ENCODE assay signal across 27 cellular contexts in the genomic region with DNA sequence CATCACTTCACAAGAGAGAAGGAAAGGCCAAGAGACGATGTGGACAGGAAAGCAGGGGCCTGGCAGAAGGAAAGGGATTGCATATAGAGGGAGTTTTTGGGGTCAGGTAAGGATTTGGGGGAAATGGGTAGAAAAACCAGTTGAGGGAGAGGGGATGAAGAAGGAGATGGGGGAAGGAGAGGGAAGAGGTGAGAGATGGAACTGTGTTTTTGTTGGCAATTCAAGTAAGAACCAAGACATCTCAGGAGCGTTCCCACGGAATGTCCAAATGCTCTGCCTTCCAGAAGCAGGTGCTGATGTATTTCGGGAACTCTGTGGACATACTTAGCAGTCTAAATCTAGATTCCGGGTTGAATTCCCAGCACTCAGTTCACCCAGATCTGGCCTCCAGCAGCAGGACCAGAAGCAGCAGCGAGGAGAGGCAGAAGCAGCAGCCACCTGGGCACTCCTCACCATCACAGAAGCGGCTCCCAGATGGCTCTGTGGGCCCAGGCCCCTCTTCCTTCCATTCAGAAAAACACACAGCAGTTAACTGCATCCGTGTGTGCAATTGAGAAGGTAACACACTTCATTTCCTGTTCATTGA.
DNase-seq lines count a peak whose midpoint lies in the region; ATAC-seq, FAIRE-seq and TF ChIP-seq lines count a peak whose summit lies in the region.
"Had no signal": no experiment of that assay in that cellular context is flagged by ENCODE, and none has a peak within 500 bp of the region (broad histone marks: within the 10 kb centered on the region; RNA-seq: fewer than 3 reads in every experiment).

No MANE protein-coding gene starts in this region.

- intact Hi-C loops in HepG2 (cut with micrococcal nuclease; ENCODE audit: unreplicated experiment): no loop called here
- intact Hi-C loops in right lobe of liver (cut with DNase I): no loop called here

- H3F3A ChIP-seq in GM23248 (ENCODE audit: insufficient read depth): no peaks in the 10 kb centered on the region

- CTCF ChIA-PET in HepG2 (lab: Yijun Ruan, JAX; ENCODE audit: low intra/inter-chr PET ratio, low total read pairs) (no interaction called here), H1 (lab: Charles Lee; ENCODE audit: partially characterized antibody) (no interaction called here)

- POLR2A ChIA-PET in HepG2 (lab: Yijun Ruan, JAX): no interaction called here
- POLR2A ChIA-PET in H1 (lab: Charles Lee; ENCODE audit: partially characterized antibody): no interaction called here

- no peak for FAIRE-seq in HepG2 (lab: Jason Lieb, UNC)
- FAIRE-seq in H1 (lab: Jason Lieb, UNC): no peak
- no peak for FAIRE-seq in GM19239 (lab: Jason Lieb, UNC)
- FAIRE-seq: A549, D721Med, GM12878, HTR-8/SVneo, RCC 7860 had no signal

- no peaks in the 10 kb centered on the region for H3K79me1 ChIP-seq in H1 (ENCODE audit: low read depth, low read length)
- peaks cover 2% of the 10 kb centered on the region for H3K79me1 ChIP-seq in neuronal stem cell (ENCODE audit: low read depth, low read length)

- H2BK12ac ChIP-seq in H1 (ENCODE audit: low read depth, low read length): no peak overlapping the region
- H2BK12ac ChIP-seq in neuronal stem cell (ENCODE audit: low read length): no peak overlapping the region

- H3K9ac ChIP-seq in HepG2 (ENCODE audit: insufficient read depth, low read depth, low read length) (no peak overlapping the region), H1 (replicated peaks in 1 of 4; ENCODE audit: extremely low read depth in 1 of 4, low read depth in 3 of 4, low read length in 3 of 4) (no peak overlapping the region), neuronal stem cell (ENCODE audit: low read depth, low read length, poor library complexity) (no peak overlapping the region), GM23248 (no peak overlapping the region)
- H3K9ac ChIP-seq: BLaER1 treated with 17β-estradiol and CSF1 and Interleukin-3, amounts not matched to agents 10 nM and 100 nM had no signal

- H4K5ac ChIP-seq in H1 (ENCODE audit: insufficient read length, low read depth, low read length): no peak overlapping the region

- H3K14ac ChIP-seq in H1 (ENCODE audit: insufficient read length) (no peak overlapping the region), neuronal stem cell (ENCODE audit: low read length) (no peak overlapping the region)

- H3K23me2 ChIP-seq in H1 (ENCODE audit: low read depth, low read length): no peaks in the 10 kb centered on the region

- H2BK5ac ChIP-seq in H1 (ENCODE audit: low read depth, low read length): no peak overlapping the region
- H2BK5ac ChIP-seq in neuronal stem cell (ENCODE audit: low read length): no peak overlapping the region

- H3K4me2 ChIP-seq in HepG2 (ENCODE audit: low read depth, low read length) (no peak overlapping the region), H1 (ENCODE audit: insufficient read depth in 1 of 2, low read depth in 2 of 2, low read length in 2 of 2) (no peak overlapping the region), neuronal stem cell (ENCODE audit: insufficient read depth, low read length, poor library complexity, severe bottlenecking) (no peak overlapping the region), GM23248 (ENCODE audit: unreplicated experiment) (no peak overlapping the region)
- H3K4me2 ChIP-seq: A549; BLaER1 treated with 17β-estradiol and CSF1 and Interleukin-3, amounts not matched to agents 10 nM and 100 nM had no signal

- no peaks in the 10 kb centered on the region for H3K9me2 ChIP-seq in GM23248 (ENCODE audit: insufficient read depth)

- H4K91ac ChIP-seq in H1 (replicated peaks; ENCODE audit: insufficient read length, low read length) (no peak overlapping the region), neuronal stem cell (ENCODE audit: low read depth, low read length, poor library complexity) (no peak overlapping the region)

- H3K79me2 ChIP-seq in HepG2 (ENCODE audit: insufficient read depth, low read length): no peaks in the 10 kb centered on the region
- H3K79me2 ChIP-seq in H1 (ENCODE audit: control insufficient read depth in 1 of 2, insufficient read depth in 2 of 2, low read length in 2 of 2): no peaks in the 10 kb centered on the region
- H3K79me2 ChIP-seq in GM23248 (ENCODE audit: insufficient read depth): no peaks in the 10 kb centered on the region

- H3K4ac ChIP-seq in H1 (replicated peaks; ENCODE audit: insufficient read length, low read depth, low read length) (no peak overlapping the region), neuronal stem cell (ENCODE audit: low read length) (no peak overlapping the region)

- no peak for TF ChIP-seq EP300 in HepG2 (IDR thresholded peaks at IDR 0.05; ENCODE audit: low read depth in 2 of 2, low read length in 2 of 2)
- no peak for TF ChIP-seq EP300 in HepG2 (CRISPR knock-in tag; IDR thresholded peaks at IDR 0.05; ENCODE audit: borderline replicate concordance)
- no peak for TF ChIP-seq EP300 in H1 (IDR thresholded peaks at IDR 0.05; ENCODE audit: borderline replicate concordance in 1 of 2, low read depth in 2 of 2, low read length in 2 of 2)

- TF ChIP-seq RAD21 in HepG2 (CRISPR knock-in tag; IDR thresholded peaks at IDR 0.05): no peak
- TF ChIP-seq RAD21 in H1 (IDR thresholded peaks at IDR 0.05 in 1 of 2, conservative IDR thresholded peaks at IDR 0.05 in 1 of 2; ENCODE audit: low read depth in 2 of 2, low read length in 2 of 2): no peak

- H3K9me3 ChIP-seq in HepG2 (ENCODE audit: low read length) (no peaks in the 10 kb centered on the region), right lobe of liver (no peaks in the 10 kb centered on the region), H1 (ENCODE audit: insufficient read depth in 2 of 2, low read depth in 1 of 2, low read length in 1 of 2) (peaks cover 0 to 10% of the 10 kb centered on the region in 2 experiments; a peak in 1 of 4 replicates), neuronal stem cell (replicated peaks in 1 of 2; ENCODE audit: control insufficient read depth in 2 of 2, insufficient read depth in 1 of 2, low read depth in 1 of 2, low read length in 2 of 2) (no peaks in the 10 kb centered on the region), GM23248 (ENCODE audit: low read depth) (no peaks in the 10 kb centered on the region)
- H3K9me3 ChIP-seq: A549 had no signal

- no peak; the same call in 2 of the 3 replicates for ATAC-seq in HepG2
- ATAC-seq in right lobe of liver: no peak
- ATAC-seq: GM12878 had no signal

- H2BK15ac ChIP-seq in H1 (ENCODE audit: low read length) (no peak overlapping the region), neuronal stem cell (ENCODE audit: low read length) (no peak overlapping the region)

- no peak for DNase-seq in HepG2 (ENCODE audit: low spot score)
- DNase-seq in right lobe of liver: no peak
- no peak for DNase-seq in H1 (ENCODE audit: low read depth in 1 of 2, low spot score in 2 of 2)
- DNase-seq in neuronal stem cell (ENCODE audit: low spot score): no peak
- DNase-seq in GM19239 (ENCODE audit: insufficient read length, low spot score): no peak
- no peak for DNase-seq in stimulated activated naive CD4-positive, alpha-beta T cell (lab: John Stamatoyannopoulos, UW)
- no peak for DNase-seq in GM23248
- DNase-seq: AML-193; CD4-positive, alpha-beta T cell; GDM1; GOT3; HCEC 1CT; KBM-7; MV-4-11; NCI-H1105; NCI-H1436 treated with DMSO at 0.1 percent for 48 hours; NCI-H187 treated with DMSO at 0.1 percent for 48 hours; NCI-H2227 treated with DMSO at 0.1 percent for 48 hours; NCI-H510A; SIG-M5 had no signal

- H4K20me1 ChIP-seq in HepG2 (ENCODE audit: insufficient read depth, low read length) (no peaks in the 10 kb centered on the region), H1 (replicated peaks in 1 of 2; ENCODE audit: control insufficient read depth in 1 of 2, insufficient read depth in 2 of 2, low read length in 2 of 2) (no peaks in the 10 kb centered on the region), GM23248 (ENCODE audit: insufficient read depth) (no peaks in the 10 kb centered on the region)
- H4K20me1 ChIP-seq: BLaER1 treated with 17β-estradiol and CSF1 and Interleukin-3, amounts not matched to agents 10 nM and 100 nM had no signal

- no peak overlapping the region for H4K8ac ChIP-seq in H1 (ENCODE audit: extremely low read depth, insufficient read depth, low read length)
- H4K8ac ChIP-seq in neuronal stem cell (ENCODE audit: low read depth, low read length): no peak overlapping the region

- H3K56ac ChIP-seq in H1 (replicated peaks; ENCODE audit: insufficient read length, low read depth, low read length): no peak overlapping the region

- H3K36me3 ChIP-seq in HepG2 (replicated peaks in 1 of 2; ENCODE audit: control insufficient read depth in 1 of 2, insufficient read depth in 2 of 2, low read length in 2 of 2) (no peaks in the 10 kb centered on the region), right lobe of liver (no peaks in the 10 kb centered on the region), H1 (ENCODE audit: control insufficient read depth in 2 of 4, insufficient read depth in 4 of 4, low read length in 3 of 4) (peaks cover 0 to 2% (median 0%) of the 10 kb centered on the region in 4 experiments; a peak in 1 of 8 replicates), neuronal stem cell (replicated peaks in 1 of 2; ENCODE audit: control insufficient read depth in 2 of 2, insufficient read depth in 2 of 2, low read length in 2 of 2) (no peaks in the 10 kb centered on the region), GM23248 (ENCODE audit: low read depth) (no peaks in the 10 kb centered on the region)
- H3K36me3 ChIP-seq: BLaER1 treated with 17β-estradiol and CSF1 and Interleukin-3, amounts not matched to agents 10 nM and 100 nM had no signal

- no peak for TF ChIP-seq POLR2A in HepG2 (IDR thresholded peaks at IDR 0.05; ENCODE audit: insufficient read depth in 1 of 2, low read depth in 2 of 2, low read length in 2 of 2)
- no peak for TF ChIP-seq POLR2A in right lobe of liver (IDR thresholded peaks at IDR 0.05)
- TF ChIP-seq POLR2A in H1 (IDR thresholded peaks at IDR 0.05; ENCODE audit: control extremely low read depth in 1 of 2, low read depth in 2 of 2, low read length in 2 of 2): no peak

- no peak overlapping the region for H3K18ac ChIP-seq in H1 (ENCODE audit: extremely low read depth, low read length)
- H3K18ac ChIP-seq in neuronal stem cell (ENCODE audit: low read length): no peak overlapping the region

- H2BK20ac ChIP-seq in H1 (ENCODE audit: low read length): no peak overlapping the region

- H3K27me3 ChIP-seq in HepG2 (ENCODE audit: control insufficient read depth in 1 of 2, insufficient read depth in 2 of 2, low read length in 2 of 2) (peaks cover 0 to 11% of the 10 kb centered on the region in 2 experiments; a peak in 1 of 5 replicates), right lobe of liver (no peaks in the 10 kb centered on the region), H1 (replicated peaks in 1 of 4; ENCODE audit: control insufficient read depth in 3 of 4, extremely low read depth in 1 of 4, insufficient read depth in 3 of 4, low read length in 3 of 4) (no peaks in the 10 kb centered on the region), neuronal stem cell (ENCODE audit: control insufficient read depth in 3 of 3, insufficient read depth in 3 of 3, low read depth in 1 of 3, low read length in 3 of 3) (peaks cover 0 to 8% (median 0%) of the 10 kb centered on the region in 3 experiments), GM23248 (replicated peaks; ENCODE audit: insufficient read depth) (0 out of 2 replicates have a peak, but pooled peaks cover under 1% of the 10 kb centered on the region)
- H3K27me3 ChIP-seq: BLaER1 treated with 17β-estradiol and CSF1 and Interleukin-3, amounts not matched to agents 10 nM and 100 nM had no signal

- no peak overlapping the region for H3K4me3 ChIP-seq in HepG2 (replicated peaks in 1 of 3; ENCODE audit: insufficient read depth in 1 of 3, low read depth in 2 of 3, low read length in 3 of 3)
- H3K4me3 ChIP-seq in right lobe of liver: no peak overlapping the region
- H3K4me3 ChIP-seq in H1 (ENCODE audit: extremely low read depth in 1 of 4, insufficient read depth in 2 of 4, low read depth in 3 of 4, low read length in 4 of 4): no peak overlapping the region
- H3K4me3 ChIP-seq in neuronal stem cell (ENCODE audit: low read length in 2 of 2): no peak overlapping the region
- no peak overlapping the region for H3K4me3 ChIP-seq in GM23248
- H3K4me3 ChIP-seq: A549; BLaER1 treated with 17β-estradiol and CSF1 and Interleukin-3, amounts not matched to agents 10 nM and 100 nM; GM12878; SK-N-MC had no signal

- H3K4me1 ChIP-seq in HepG2 (ENCODE audit: insufficient read depth, low read length) (no peaks in the 10 kb centered on the region), right lobe of liver (no peaks in the 10 kb centered on the region), H1 (replicated peaks in 1 of 4; ENCODE audit: control insufficient read depth in 3 of 4, insufficient read depth in 4 of 4, low read length in 3 of 4) (no peaks in the 10 kb centered on the region), neuronal stem cell (ENCODE audit: control insufficient read depth in 2 of 2, insufficient read depth in 1 of 2, low read depth in 1 of 2, low read length in 2 of 2) (no peaks in the 10 kb centered on the region), GM23248 (ENCODE audit: insufficient read depth) (no peaks in the 10 kb centered on the region)
- H3K4me1 ChIP-seq: A549; BLaER1 treated with 17β-estradiol and CSF1 and Interleukin-3, amounts not matched to agents 10 nM and 100 nM had no signal

- in situ Hi-C loops in HepG2 (cut with HindIII; ENCODE audit: extremely low pct_ligation_motif_present, low pct_unique_long_range_greater_than_20kb): no loop called here
- in situ Hi-C loops in GM23248 (cut with MboI): no loop called here

- 12% methylated on average over 8 of the region's 8 CpGs for WGBS in HepG2 (ENCODE audit: low lambda C conversion rate)
- WGBS in right lobe of liver (ENCODE audit: insufficient coverage, low coverage, low lambda C conversion rate, missing lambda C conversion rate): 47% methylated on average over 7 of the region's 8 CpGs
- WGBS in H1 (ENCODE audit: extremely low coverage in 1 of 2, insufficient coverage in 1 of 2, insufficient read length in 1 of 2, insufficient replicate concordance in 2 of 2, low coverage in 1 of 2, low lambda C conversion rate in 2 of 2, missing lambda C conversion rate in 1 of 2), 2 experiments: 78% methylated on average over 8 of the region's 8 CpGs; no CpG with 5 or more reads in 1 of the 2 experiments
- WGBS in neuronal stem cell (ENCODE audit: extremely low coverage in 2 of 2, insufficient read length in 2 of 2, insufficient replicate concordance in 1 of 2), 2 donors: no CpG with 5 or more reads among the region's 8 CpGs
- WGBS in GM23248 (ENCODE audit: low coverage in 1 of 2, low lambda C conversion rate in 2 of 2, missing lambda C conversion rate in 2 of 2), 2 experiments: 30 to 34% methylated on average over 8 of the region's 8 CpGs

- TF ChIP-seq CTCF in HepG2 (CRISPR knock-in tag; IDR thresholded peaks at IDR 0.05) (no peak), right lobe of liver (IDR thresholded peaks at IDR 0.05) (no peak), H1 (IDR thresholded peaks at IDR 0.05; ENCODE audit: control extremely low read depth in 1 of 3, insufficient read depth in 1 of 3, low read depth in 1 of 3, low read length in 3 of 3) (no peak)

- BruUV-seq in HepG2 (replicated peaks; lab: Mats Ljungman, UMichigan): no TSS peak

- H2AK5ac ChIP-seq in H1 (ENCODE audit: low read depth, low read length) (no peak overlapping the region), neuronal stem cell (ENCODE audit: low read depth, low read length) (no peak overlapping the region)

- H2BK120ac ChIP-seq in H1 (replicated peaks; ENCODE audit: low read depth, low read length): no peak overlapping the region
- H2BK120ac ChIP-seq in neuronal stem cell (ENCODE audit: low read depth, low read length): no peak overlapping the region

- H3K23ac ChIP-seq in H1 (ENCODE audit: insufficient read length) (no peak overlapping the region), neuronal stem cell (ENCODE audit: low read depth, low read length, poor library complexity) (no peak overlapping the region)

- H2AFZ ChIP-seq in HepG2 (ENCODE audit: low read length): no peak overlapping the region
- H2AFZ ChIP-seq in H1 (ENCODE audit: low read length): peak overlapping the region; percentile 72; the same call in 1 of the 2 replicates
- peak overlapping the region; percentile 15 for H2AFZ ChIP-seq in neuronal stem cell (ENCODE audit: low read length)
- H2AFZ ChIP-seq in GM23248: no peak overlapping the region

- no peak overlapping the region for H3K27ac ChIP-seq in HepG2 (ENCODE audit: extremely low read length, insufficient read depth, low read length)
- no peak overlapping the region for H3K27ac ChIP-seq in right lobe of liver
- no peak overlapping the region for H3K27ac ChIP-seq in H1 (ENCODE audit: low read depth, low read length)
- no peak overlapping the region for H3K27ac ChIP-seq in neuronal stem cell (replicated peaks; ENCODE audit: low read length)
- no peak overlapping the region for H3K27ac ChIP-seq in GM23248
- H3K27ac ChIP-seq: A549; BLaER1 treated with 17β-estradiol and CSF1 and Interleukin-3, amounts not matched to agents 10 nM and 100 nM; SK-N-MC had no signal

Comparison
In these comparisons a context has a peak if more than half of its experiments do, and no peak if none do; other contexts are left out.
1. H2AFZ ChIP-seq: peak in H1 (single experiment) and neuronal stem cell (single experiment); none in HepG2 (single experiment) and GM23248 (single experiment).